Comparison of ENCODE assay signal across 26 cellular contexts in the genomic region with DNA sequence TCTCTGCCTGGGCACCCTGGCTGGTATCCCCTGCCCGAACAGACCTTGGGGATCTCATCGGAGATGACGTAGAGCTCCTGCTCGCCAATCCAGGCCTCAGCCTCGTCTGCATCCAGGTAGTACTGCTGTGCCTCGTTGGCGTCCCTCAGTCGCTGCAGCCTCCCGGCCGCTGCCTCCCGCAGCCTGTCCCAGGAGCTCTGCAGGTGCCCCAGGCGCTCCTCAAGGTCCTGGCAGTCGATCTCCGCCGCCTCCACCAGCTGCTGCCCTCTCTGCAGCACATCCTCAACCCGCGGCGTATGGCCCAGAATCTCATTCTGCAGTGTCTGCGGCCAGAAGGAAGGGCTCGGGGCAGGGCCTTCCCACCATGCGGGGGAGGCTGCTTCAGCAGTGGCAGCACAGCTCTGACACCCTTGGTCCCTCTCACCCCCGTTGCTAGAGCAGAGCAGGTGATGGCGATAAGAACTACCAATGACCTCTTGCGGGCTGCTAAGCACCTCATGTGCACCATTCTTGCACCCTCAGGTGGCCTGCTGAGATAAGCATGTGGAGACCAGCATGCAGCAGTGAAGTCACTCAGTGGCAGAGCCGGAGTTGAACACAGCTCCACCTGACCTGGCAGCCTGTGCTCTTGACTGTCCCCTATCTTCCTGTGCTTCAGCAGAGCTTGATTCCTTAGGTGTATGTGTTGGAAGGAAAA.
"Had no signal": no experiment of that assay in that cellular context is flagged by ENCODE, and none has a peak within 500 bp of the region (broad histone marks: within the 10 kb centered on the region; RNA-seq: fewer than 3 reads in every experiment).

No MANE protein-coding gene starts in this region.

- H3K27me3 ChIP-seq: esophagus squamous epithelium, gastroesophageal sphincter, neural progenitor cell, pancreas, tibial artery, upper lobe of left lung, vagina had no signal

- H3K27ac Mint-ChIP-seq: dendritic cell treated with granulocyte-macrophage colony-stimulating factor and Interleukin-4, amounts not matched to agents 40 ng/mL and 50 ng/mL, for 4 days; effector memory CD8-positive, alpha-beta T cell; memory B cell; natural killer cell treated with Interleukin-12 subunit alpha and Interleukin-12 subunit beta and Interleukin-15 and Interleukin-18, amount 100 ng/mL, for 72 hours; neural progenitor cell; progenitor cell of endocrine pancreas; stimulated activated memory B cell treated with anti-CD40 and anti-IgM and Interleukin-4, amounts not matched to agents 10 μg/mL and 1 μg/mL and 100 μg/mL, for 72 hours; stimulated activated naive CD8-positive, alpha-beta T cell treated with anti-CD3 and anti-CD28 coated beads, Interleukin-15, Interleukin-2, amounts not matched to agents 100 ng/mL and 50 ng/mL, for 24 hours had no signal

- H3K4me1 ChIP-seq: esophagus squamous epithelium, lower lobe of right lung, neural progenitor cell, pancreas, tibial artery, upper lobe of left lung, vagina had no signal

- H3K4me2 ChIP-seq: neural progenitor cell, smooth muscle cell had no signal

- H3K9me3 ChIP-seq: esophagus squamous epithelium, gastroesophageal sphincter, left ventricle myocardium inferior, lower lobe of right lung, pancreas, tibial artery, upper lobe of left lung, vagina had no signal

- H3K36me3 Mint-ChIP-seq: memory B cell; natural killer cell treated with Interleukin-12 subunit alpha and Interleukin-12 subunit beta and Interleukin-15 and Interleukin-18, amount 100 ng/mL, for 72 hours; neural progenitor cell; stimulated activated memory B cell treated with anti-CD40 and anti-IgM and Interleukin-4, amounts not matched to agents 10 μg/mL and 1 μg/mL and 100 μg/mL, for 72 hours had no signal

- H3K9ac ChIP-seq: neural progenitor cell had no signal

- H2AFZ ChIP-seq: neural progenitor cell had no signal

- ATAC-seq: effector memory CD8-positive, alpha-beta T cell; gastroesophageal sphincter; left cardiac atrium; lower lobe of right lung; natural killer cell treated with Interleukin-12 subunit alpha and Interleukin-12 subunit beta and Interleukin-15 and Interleukin-18, amount 100 ng/mL, for 72 hours; pancreas; right cardiac atrium; stimulated activated memory B cell treated with anti-CD40 and anti-IgM and Interleukin-4, amounts not matched to agents 10 μg/mL and 1 μg/mL and 100 μg/mL, for 72 hours had no signal

- DNase-seq: effector memory CD8-positive, alpha-beta T cell; esophagus squamous epithelium; foreskin fibroblast; glutamatergic neuron; kidney; left cardiac atrium; left ventricle myocardium inferior; lower lobe of right lung; midbrain; occipital lobe; right cardiac atrium; stimulated activated CD4-positive, alpha-beta T cell treated with anti-CD3 and anti-CD28 coated beads, Interleukin-4, amount 100 ng/mL, for 24 hours had no signal

- H3K27ac ChIP-seq: epithelial cell of prostate, esophagus squamous epithelium, gastroesophageal sphincter, left ventricle myocardium inferior, lower lobe of right lung, neural progenitor cell, pancreas, tibial artery, upper lobe of left lung, vagina had no signal

- H3K4me3 Mint-ChIP-seq: dendritic cell treated with granulocyte-macrophage colony-stimulating factor and Interleukin-4, amounts not matched to agents 40 ng/mL and 50 ng/mL, for 4 days; effector memory CD8-positive, alpha-beta T cell; memory B cell; natural killer cell treated with Interleukin-12 subunit alpha and Interleukin-12 subunit beta and Interleukin-15 and Interleukin-18, amount 100 ng/mL, for 72 hours; neural progenitor cell; stimulated activated memory B cell treated with anti-CD40 and anti-IgM and Interleukin-4, amounts not matched to agents 10 μg/mL and 1 μg/mL and 100 μg/mL, for 72 hours; stimulated activated naive CD8-positive, alpha-beta T cell treated with anti-CD3 and anti-CD28 coated beads, Interleukin-15, Interleukin-2, amounts not matched to agents 100 ng/mL and 50 ng/mL, for 24 hours had no signal

- H3K36me3 ChIP-seq: esophagus squamous epithelium, gastroesophageal sphincter, lower lobe of right lung, neural progenitor cell, pancreas, tibial artery, upper lobe of left lung, vagina had no signal

- H3K9me3 Mint-ChIP-seq: effector memory CD8-positive, alpha-beta T cell; memory B cell; natural killer cell treated with Interleukin-12 subunit alpha and Interleukin-12 subunit beta and Interleukin-15 and Interleukin-18, amount 100 ng/mL, for 72 hours; stimulated activated memory B cell treated with anti-CD40 and anti-IgM and Interleukin-4, amounts not matched to agents 10 μg/mL and 1 μg/mL and 100 μg/mL, for 72 hours; stimulated activated naive CD8-positive, alpha-beta T cell treated with anti-CD3 and anti-CD28 coated beads, Interleukin-15, Interleukin-2, amounts not matched to agents 100 ng/mL and 50 ng/mL, for 24 hours had no signal

- H3K4me3 ChIP-seq: esophagus squamous epithelium, gastroesophageal sphincter, left ventricle myocardium inferior, lower lobe of right lung, neural progenitor cell, pancreas, smooth muscle cell, tibial artery, upper lobe of left lung, vagina had no signal

- H3K4me1 Mint-ChIP-seq: memory B cell; neural progenitor cell; stimulated activated memory B cell treated with anti-CD40 and anti-IgM and Interleukin-4, amounts not matched to agents 10 μg/mL and 1 μg/mL and 100 μg/mL, for 72 hours had no signal

- H3K27me3 Mint-ChIP-seq: dendritic cell treated with granulocyte-macrophage colony-stimulating factor and Interleukin-4, amounts not matched to agents 40 ng/mL and 50 ng/mL, for 4 days; stimulated activated naive CD8-positive, alpha-beta T cell treated with anti-CD3 and anti-CD28 coated beads, Interleukin-15, Interleukin-2, amounts not matched to agents 100 ng/mL and 50 ng/mL, for 24 hours had no signal
